In genomic region chr6:52505726-52506501, GRCh38 we compare ENCODE assay signal across 13 cellular contexts.
A peak's percentile ranks its signal among the peaks of the same experiment; 100 is the strongest.
DNase-seq lines count a peak whose midpoint lies in the region; ATAC-seq, FAIRE-seq and TF ChIP-seq lines count a peak whose summit lies in the region.
"Had no signal": no experiment of that assay in that cellular context is flagged by ENCODE, and none has a peak within 500 bp of the region (broad histone marks: within the 10 kb centered on the region; RNA-seq: fewer than 3 reads in every experiment).

No MANE protein-coding gene starts in this region.

- H3K4me2 ChIP-seq in IMR-90 (ENCODE audit: low read depth, low read length) (no peak overlapping the region), GM12878 (ENCODE audit: control insufficient read depth, insufficient read depth) (no peak overlapping the region)

- no peak overlapping the region for H3K14ac ChIP-seq in IMR-90 (replicated peaks; ENCODE audit: low read depth, low read length)

- DNase-seq in DMS 273 (lab: John Stamatoyannopoulos, UW; ENCODE audit: unreplicated experiment) (peak; percentile 19), DMS 273 treated with DMSO at 0.1 percent for 48 hours (lab: John Stamatoyannopoulos, UW) (no peak), IMR-90 (no peak), GM12878 (ENCODE audit: low read depth, low spot score) (no peak), retinal pigment epithelial cell (ENCODE audit: low read depth) (no peak), NCI-H526 (lab: John Stamatoyannopoulos, UW) (no peak), NCI-H446 treated with DMSO at 0.1 percent for 48 hours (lab: John Stamatoyannopoulos, UW) (no peak)
- no peak for DNase-seq in stimulated activated effector memory CD8-positive, alpha-beta T cell treated with anti-CD3 and anti-CD28 coated beads, Interleukin-12 subunit alpha, Interleukin-12 subunit beta, amount 100 ng/mL, for 72 hours (ENCODE audit: low spot score in 2 of 2)
- DNase-seq: activated CD4-positive, alpha-beta memory T cell treated with anti-CD3 and anti-CD28 coated beads for 36 hours; activated naive CD4-positive, alpha-beta T cell treated with Interleukin-2 at 50 U/mL for 16 hours; central memory CD4-positive, alpha-beta T cell; KBM-7 had no signal

- RAD21 ChIA-PET in GM12878 (lab: Charles Lee; ENCODE audit: unreplicated experiment): interaction anchor here (0.6 to 1.8 kb wide), 4 partner anchors 86 to 90 kb away, joined by 3 to 11 read pairs (median 6); partner anchors contain the start of gene EFHC1

- no peak for TF ChIP-seq CTCF in IMR-90 (conservative IDR thresholded peaks at IDR 0.05; ENCODE audit: low read depth, low read length)
- peak; percentile 23 to 34 (median 29); a peak in 4 of 6 replicates for TF ChIP-seq CTCF in GM12878 (IDR thresholded peaks at IDR 0.05 in 2 of 3, conservative IDR thresholded peaks at IDR 0.05 in 1 of 3; ENCODE audit: control insufficient read depth in 2 of 3, extremely low read depth in 1 of 3, insufficient read depth in 1 of 3, low read depth in 3 of 3, low read length in 3 of 3)
- peak; percentile 34 for TF ChIP-seq CTCF in retinal pigment epithelial cell (conservative IDR thresholded peaks at IDR 0.05; ENCODE audit: low read depth, low read length)

- H3K36me3 ChIP-seq in IMR-90 (ENCODE audit: control insufficient read depth, insufficient read depth, low read length) (peaks cover 83% of the 10 kb centered on the region), GM12878 (ENCODE audit: control insufficient read depth in 2 of 2, insufficient read depth in 2 of 2, low read length in 1 of 2) (peaks cover 6 to 15% of the 10 kb centered on the region in 2 experiments; a peak in 3 of 4 replicates)

- H3K9ac ChIP-seq in IMR-90 (ENCODE audit: low read depth, low read length) (no peak overlapping the region), GM12878 (ENCODE audit: control insufficient read depth, insufficient read depth, low read length) (no peak overlapping the region)

- H4K20me1 ChIP-seq in IMR-90 (ENCODE audit: insufficient read depth, low read length) (no peaks in the 10 kb centered on the region), GM12878 (ENCODE audit: control insufficient read depth, insufficient read depth) (no peaks in the 10 kb centered on the region; the same call in 1 of the 2 replicates)

- 100% methylated on average over 1 of the region's 16 CpGs; no CpG with 5 or more reads in 1 of the 2 experiments for WGBS in IMR-90 (ENCODE audit: extremely low coverage in 2 of 2, insufficient read length in 1 of 2), 2 experiments
- WGBS in GM12878 (ENCODE audit: insufficient coverage, insufficient replicate concordance, low lambda C conversion rate, missing lambda C conversion rate): 89% methylated on average over 16 of the region's 16 CpGs

- H3K4me1 Mint-ChIP-seq in stimulated activated effector memory CD8-positive, alpha-beta T cell treated with anti-CD3 and anti-CD28 coated beads, Interleukin-12 subunit alpha, Interleukin-12 subunit beta, amount 100 ng/mL, for 72 hours: no peaks in the 10 kb centered on the region

- H3K4ac ChIP-seq in IMR-90 (ENCODE audit: low read depth, low read length): no peak overlapping the region

- H2AK5ac ChIP-seq in IMR-90 (ENCODE audit: low read depth, low read length): no peak overlapping the region

- intact Hi-C loops in IMR-90 (cut with micrococcal nuclease) (no loop called here), GM12878 (cut with micrococcal nuclease; ENCODE audit: unreplicated experiment) (no loop called here)

- CTCF ChIA-PET in IMR-90 (lab: Yijun Ruan, JAX) (no interaction called here), GM12878 (lab: Yijun Ruan, JAX) (interaction anchor here (0.7 to 1.8 kb wide), 7 partner anchors 30 to 198 kb away, joined by 3 to 21 read pairs (median 4); partner anchors contain the start of gene EFHC1)

- H3K18ac ChIP-seq in IMR-90 (ENCODE audit: low read depth, low read length): no peak overlapping the region

- peak overlapping the region in 1 of 2 experiments; percentile 17; a peak in 1 of 4 replicates for H4K8ac ChIP-seq in IMR-90 (ENCODE audit: low read depth in 2 of 2, low read length in 2 of 2)

- BruUV-seq in IMR-90 (replicated peaks; lab: Mats Ljungman, UMichigan) (no TSS peak), GM12878 (replicated peaks; lab: Mats Ljungman, UMichigan) (no TSS peak)

- no peak overlapping the region for H3K4me3 Mint-ChIP-seq in stimulated activated effector memory CD8-positive, alpha-beta T cell treated with anti-CD3 and anti-CD28 coated beads, Interleukin-12 subunit alpha, Interleukin-12 subunit beta, amount 100 ng/mL, for 72 hours
- H3K4me3 Mint-ChIP-seq: activated CD4-positive, alpha-beta memory T cell treated with anti-CD3 and anti-CD28 coated beads for 36 hours had no signal

- no peak for TF ChIP-seq POLR2A in IMR-90 (IDR thresholded peaks at IDR 0.05; ENCODE audit: low read depth, low read length)
- no peak for TF ChIP-seq POLR2A in GM12878 (IDR thresholded peaks at IDR 0.05; ENCODE audit: low read depth, low read length)

- H3K9me1 ChIP-seq in IMR-90 (ENCODE audit: insufficient read depth, low read length): peaks cover 42% of the 10 kb centered on the region

- H3K4me3 ChIP-seq in IMR-90 (ENCODE audit: insufficient read depth, low read depth, low read length) (no peak overlapping the region), GM12878 (no peak overlapping the region), retinal pigment epithelial cell (ENCODE audit: low read length) (no peak overlapping the region)
- H3K4me3 ChIP-seq: tibial nerve had no signal

- H4K5ac ChIP-seq in IMR-90 (ENCODE audit: low read depth, low read length): no peak overlapping the region

- H3K23ac ChIP-seq in IMR-90 (ENCODE audit: low read depth, low read length): no peak overlapping the region

- H2AFZ ChIP-seq in IMR-90 (replicated peaks; ENCODE audit: low read length, poor library complexity) (no peak overlapping the region), GM12878 (ENCODE audit: control insufficient read depth, low read depth, low read length) (no peak overlapping the region)

- POLR2A ChIA-PET in IMR-90 (lab: Charles Lee; ENCODE audit: unreplicated experiment) (no interaction called here), GM12878 (lab: Charles Lee) (no interaction called here)

- H3K79me2 ChIP-seq in GM12878 (ENCODE audit: control insufficient read depth, insufficient read depth, low read length): no peaks in the 10 kb centered on the region

- H3K9me3 Mint-ChIP-seq in stimulated activated effector memory CD8-positive, alpha-beta T cell treated with anti-CD3 and anti-CD28 coated beads, Interleukin-12 subunit alpha, Interleukin-12 subunit beta, amount 100 ng/mL, for 72 hours: no peaks in the 10 kb centered on the region
- H3K9me3 Mint-ChIP-seq: activated CD4-positive, alpha-beta memory T cell treated with anti-CD3 and anti-CD28 coated beads for 36 hours had no signal

- TF ChIP-seq RAD21 in IMR-90 (IDR thresholded peaks at IDR 0.05; ENCODE audit: low read length): no peak
- peak; percentile 64 for TF ChIP-seq RAD21 in GM12878 (IDR thresholded peaks at IDR 0.05; ENCODE audit: insufficient read depth, low read depth, low read length)

- no peak overlapping the region for H3K56ac ChIP-seq in IMR-90 (ENCODE audit: extremely low read depth, insufficient read depth, low read length)

- H3K4me1 ChIP-seq in IMR-90 (ENCODE audit: control insufficient read depth, insufficient read depth, low read length): peaks cover 29% of the 10 kb centered on the region
- no peaks in the 10 kb centered on the region; the same call in 1 of the 2 replicates for H3K4me1 ChIP-seq in GM12878 (ENCODE audit: control insufficient read depth, insufficient read depth, low read length)

- no peak overlapping the region for H2BK5ac ChIP-seq in IMR-90 (ENCODE audit: low read depth, low read length, poor library complexity, severe bottlenecking)

- H4K91ac ChIP-seq in IMR-90 (ENCODE audit: insufficient read depth, low read depth, low read length): peak overlapping the region; percentile 35; the same call in 1 of the 2 replicates

- H2BK20ac ChIP-seq in IMR-90 (ENCODE audit: low read depth, low read length): no peak overlapping the region

- no peaks in the 10 kb centered on the region for H3K9me3 ChIP-seq in IMR-90 (ENCODE audit: control insufficient read depth, insufficient read depth, low read length)
- H3K9me3 ChIP-seq in GM12878 (replicated peaks; ENCODE audit: control insufficient read depth, insufficient read depth, low read length): no peaks in the 10 kb centered on the region
- H3K9me3 ChIP-seq: tibial nerve had no signal

- SMC1A ChIA-PET in GM12878 (lab: Charles Lee; ENCODE audit: uncharacterized antibody, unreplicated experiment): interaction anchor here (1.0 to 1.7 kb wide), 5 partner anchors 11 to 89 kb away, joined by 3 to 5 read pairs (median 3); no protein-coding TSS in a partner anchor

- no peaks in the 10 kb centered on the region for H3K27me3 ChIP-seq in IMR-90 (ENCODE audit: control insufficient read depth, insufficient read depth, low read length)
- H3K27me3 ChIP-seq in GM12878 (replicated peaks in 1 of 2; ENCODE audit: control insufficient read depth in 2 of 2, insufficient read depth in 2 of 2, low read length in 1 of 2): no peaks in the 10 kb centered on the region
- H3K27me3 ChIP-seq: tibial nerve had no signal

- no peak overlapping the region; the same call in 2 of the 3 replicates for H2BK15ac ChIP-seq in IMR-90 (ENCODE audit: low read depth, low read length)

- H3K27ac ChIP-seq in IMR-90 (ENCODE audit: insufficient read depth, low read length): no peak overlapping the region
- no peak overlapping the region for H3K27ac ChIP-seq in GM12878 (ENCODE audit: control insufficient read depth, insufficient read depth)

- no peak for TF ChIP-seq EP300 in GM12878 (IDR thresholded peaks at IDR 0.05; ENCODE audit: borderline replicate concordance in 1 of 2, control insufficient read depth in 1 of 2, low read depth in 2 of 2, low read length in 2 of 2)

- no peak overlapping the region for H2BK120ac ChIP-seq in IMR-90 (ENCODE audit: low read depth, low read length)

- H3K36me3 Mint-ChIP-seq in stimulated activated effector memory CD8-positive, alpha-beta T cell treated with anti-CD3 and anti-CD28 coated beads, Interleukin-12 subunit alpha, Interleukin-12 subunit beta, amount 100 ng/mL, for 72 hours: peaks cover 9% of the 10 kb centered on the region

- H2AK9ac ChIP-seq in IMR-90 (replicated peaks; ENCODE audit: low read depth, low read length, poor library complexity): no peak overlapping the region

- ATAC-seq in IMR-90 (ENCODE audit: low read depth) (no peak), GM12878 (peak; percentile 63)
- no peak for ATAC-seq in stimulated activated effector memory CD8-positive, alpha-beta T cell treated with anti-CD3 and anti-CD28 coated beads, Interleukin-12 subunit alpha, Interleukin-12 subunit beta, amount 100 ng/mL, for 72 hours

- H3K27ac Mint-ChIP-seq in stimulated activated effector memory CD8-positive, alpha-beta T cell treated with anti-CD3 and anti-CD28 coated beads, Interleukin-12 subunit alpha, Interleukin-12 subunit beta, amount 100 ng/mL, for 72 hours: no peak overlapping the region
- H3K27ac Mint-ChIP-seq: activated CD4-positive, alpha-beta memory T cell treated with anti-CD3 and anti-CD28 coated beads for 36 hours had no signal

- dilution Hi-C loops in IMR-90 (cut with HindIII; ENCODE audit: low sequenced_read_pairs, unreplicated experiment): no loop called here

- no peak for FAIRE-seq in GM12878 (lab: Jason Lieb, UNC)

- in situ Hi-C loops in IMR-90 (cut with MboI; ENCODE audit: low sequenced_read_pairs): no loop called here
- in situ Hi-C loops in GM12878 (cut with MboI): no loop called here

- peaks cover 37 to 93% of the 10 kb centered on the region in 2 experiments for H3K79me1 ChIP-seq in IMR-90 (ENCODE audit: low read depth in 1 of 2, low read length in 2 of 2)
